Comparison of ENCODE assay signal across 8 cellular contexts in the genomic region with DNA sequence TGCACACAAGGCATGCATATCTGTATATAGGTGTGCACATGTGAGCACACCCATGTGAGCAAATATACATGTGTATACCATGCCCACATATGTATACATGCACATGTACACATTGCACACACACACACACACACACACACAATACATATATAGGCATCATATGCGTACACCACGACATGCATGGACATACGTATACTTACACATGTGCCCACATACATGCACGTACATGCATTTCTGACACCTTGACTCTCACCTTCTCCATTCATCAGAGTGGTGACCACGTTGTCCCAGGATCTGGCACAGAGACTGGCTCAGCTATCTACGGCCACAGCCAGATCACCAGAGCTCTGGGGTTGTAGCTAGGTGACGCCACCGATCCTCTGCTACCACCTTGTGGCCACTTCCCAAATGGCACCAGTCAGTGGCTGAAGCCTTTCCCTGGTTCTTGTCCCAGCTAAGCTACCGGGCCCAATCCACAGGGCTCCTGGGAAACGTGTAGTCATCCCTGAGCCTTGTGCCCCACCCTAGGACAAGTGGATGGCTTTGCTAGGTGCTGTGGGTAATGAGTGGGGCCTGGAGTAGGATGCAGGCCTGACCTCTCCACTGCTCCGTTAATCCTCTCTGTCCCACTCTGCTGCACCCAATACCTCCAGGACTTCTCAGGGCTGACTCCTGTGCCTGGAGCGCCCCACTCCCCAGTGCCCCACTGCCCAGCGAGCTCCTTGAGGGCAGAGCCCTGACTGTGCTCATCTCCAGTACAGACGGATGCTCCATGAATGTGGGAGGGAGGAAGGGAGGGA.
DNase-seq lines count a peak whose midpoint lies in the region; ATAC-seq, FAIRE-seq and TF ChIP-seq lines count a peak whose summit lies in the region.

No MANE protein-coding gene starts in this region.

- CTCF ChIA-PET in CD8-positive, alpha-beta T cell (lab: Charles Lee) = interaction anchor here (0.6 to 8.0 kb wide), 48 partner anchors 8 to 545 kb away, joined by 3 to 189 read pairs (median 4); partner anchors contain the start of genes ALAD, C9orf43, CDC26 and POLE3
- CTCF ChIA-PET in activated CD8-positive, alpha-beta memory T cell treated with anti-CD3 and anti-CD28 coated beads, Interleukin-2, amount 10 ng/mL, durations not matched to agents 7 days and 5 days (lab: Charles Lee) = interaction anchor here (0.7 to 10.2 kb wide), 34 partner anchors 8 to 547 kb away, joined by 3 to 230 read pairs (median 4); partner anchors contain the start of genes ALAD, C9orf43, CDC26 and FKBP15

- intact Hi-C loops in CD8-positive, alpha-beta T cell (cut with DNase I, micrococcal nuclease) = loop anchor here (1.0 to 10.0 kb wide), 12 partner anchors 67 to 816 kb away; partner anchors contain the start of gene ALAD (in 2 of the 2)

- no peaks in the 10 kb centered on the region for H3K4me1 ChIP-seq in CD8-positive, alpha-beta T cell (ENCODE audit: insufficient read depth, low read length)

- H3K27ac Mint-ChIP-seq in CD8-positive, alpha-beta T cell = no peak overlapping the region
- H3K27ac Mint-ChIP-seq in activated CD8-positive, alpha-beta memory T cell treated with anti-CD3 and anti-CD28 coated beads, Interleukin-2, amount 10 ng/mL, durations not matched to agents 7 days and 5 days = no peak overlapping the region

- H3K27ac ChIP-seq in CD8-positive, alpha-beta T cell (ENCODE audit: low read depth, low read length) = no peak overlapping the region

- peak; percentile 89 for TF ChIP-seq CTCF in CD8-positive, alpha-beta T cell (IDR thresholded peaks at IDR 0.05)
- peak; percentile 97 for TF ChIP-seq CTCF in epithelial cell of esophagus (IDR thresholded peaks at IDR 0.05; ENCODE audit: insufficient read depth, low read depth, low read length, missing control alignments)

- ATAC-seq in CD8-positive, alpha-beta T cell = peak; percentile 94
- ATAC-seq in GM19438 (IDR thresholded peaks at IDR 0.05; ENCODE audit: low read depth, unreplicated experiment) = peak; percentile 86
- peak; percentile 92 for ATAC-seq in activated CD8-positive, alpha-beta memory T cell treated with anti-CD3 and anti-CD28 coated beads, Interleukin-2, amount 10 ng/mL, durations not matched to agents 7 days and 5 days

- no peaks in the 10 kb centered on the region for H3K27me3 ChIP-seq in CD8-positive, alpha-beta T cell (ENCODE audit: insufficient read depth, low read length)

- no peak overlapping the region for H3K4me3 ChIP-seq in CD8-positive, alpha-beta T cell (ENCODE audit: low read depth, low read length)
- no peak overlapping the region for H3K4me3 ChIP-seq in epithelial cell of esophagus (ENCODE audit: low read length)

- H3K4me3 Mint-ChIP-seq in CD8-positive, alpha-beta T cell = no peak overlapping the region
- no peak overlapping the region for H3K4me3 Mint-ChIP-seq in activated CD8-positive, alpha-beta memory T cell treated with anti-CD3 and anti-CD28 coated beads, Interleukin-2, amount 10 ng/mL, durations not matched to agents 7 days and 5 days

- H3K4me1 Mint-ChIP-seq in CD8-positive, alpha-beta T cell (ENCODE audit: low read depth) = peaks cover 2% of the 10 kb centered on the region
- peaks cover 13% of the 10 kb centered on the region for H3K4me1 Mint-ChIP-seq in activated CD8-positive, alpha-beta memory T cell treated with anti-CD3 and anti-CD28 coated beads, Interleukin-2, amount 10 ng/mL, durations not matched to agents 7 days and 5 days

- DNase-seq in CD8-positive, alpha-beta T cell = peak; percentile 61 to 86 (median 74)
- DNase-seq in HTR-8/SVneo (ENCODE audit: insufficient read length, low spot score) (peak; percentile 79), NOMO-1 treated with dmso at 0.1 percent for 144 hours (lab: John Stamatoyannopoulos, UW; ENCODE audit: unreplicated experiment) (peak; percentile 48), epithelial cell of esophagus (ENCODE audit: low read depth) (peak; percentile 84), mucosa of gallbladder (ENCODE audit: low spot score) (peak; percentile 89)
- peak; percentile 86 for DNase-seq in activated CD8-positive, alpha-beta memory T cell treated with anti-CD3 and anti-CD28 coated beads, Interleukin-2, amount 10 ng/mL, durations not matched to agents 7 days and 5 days
- peak; percentile 72 for DNase-seq in stimulated activated CD8-positive, alpha-beta memory T cell treated with anti-CD3 and anti-CD28 coated beads, Interleukin-7, amount 100 ng/mL, for 24 hours (ENCODE audit: low read depth)

- H3K36me3 Mint-ChIP-seq in CD8-positive, alpha-beta T cell = no peaks in the 10 kb centered on the region
- no peaks in the 10 kb centered on the region for H3K36me3 Mint-ChIP-seq in activated CD8-positive, alpha-beta memory T cell treated with anti-CD3 and anti-CD28 coated beads, Interleukin-2, amount 10 ng/mL, durations not matched to agents 7 days and 5 days

- H3K27me3 Mint-ChIP-seq in CD8-positive, alpha-beta T cell (ENCODE audit: low read depth) = peaks cover 11% of the 10 kb centered on the region
- H3K27me3 Mint-ChIP-seq in activated CD8-positive, alpha-beta memory T cell treated with anti-CD3 and anti-CD28 coated beads, Interleukin-2, amount 10 ng/mL, durations not matched to agents 7 days and 5 days = peaks cover 25% of the 10 kb centered on the region

- no peaks in the 10 kb centered on the region for H3K9me3 ChIP-seq in CD8-positive, alpha-beta T cell (ENCODE audit: low read length)

- peak; percentile 40 for FAIRE-seq in HTR-8/SVneo (lab: Jason Lieb, UNC)

- H3K9me3 Mint-ChIP-seq in CD8-positive, alpha-beta T cell = no peaks in the 10 kb centered on the region
- no peaks in the 10 kb centered on the region for H3K9me3 Mint-ChIP-seq in activated CD8-positive, alpha-beta memory T cell treated with anti-CD3 and anti-CD28 coated beads, Interleukin-2, amount 10 ng/mL, durations not matched to agents 7 days and 5 days (ENCODE audit: low read depth)

- no peaks in the 10 kb centered on the region for H3K36me3 ChIP-seq in CD8-positive, alpha-beta T cell (ENCODE audit: insufficient read depth, low read length)

- POLR2A ChIA-PET in CD8-positive, alpha-beta T cell (lab: Charles Lee) = interaction anchor here (1.4 kb wide), 1 partner anchor 383 kb away, joined by 4 read pairs; no protein-coding TSS in a partner anchor
